Comparison of ENCODE assay signal across 12 cellular contexts in the genomic region with DNA sequence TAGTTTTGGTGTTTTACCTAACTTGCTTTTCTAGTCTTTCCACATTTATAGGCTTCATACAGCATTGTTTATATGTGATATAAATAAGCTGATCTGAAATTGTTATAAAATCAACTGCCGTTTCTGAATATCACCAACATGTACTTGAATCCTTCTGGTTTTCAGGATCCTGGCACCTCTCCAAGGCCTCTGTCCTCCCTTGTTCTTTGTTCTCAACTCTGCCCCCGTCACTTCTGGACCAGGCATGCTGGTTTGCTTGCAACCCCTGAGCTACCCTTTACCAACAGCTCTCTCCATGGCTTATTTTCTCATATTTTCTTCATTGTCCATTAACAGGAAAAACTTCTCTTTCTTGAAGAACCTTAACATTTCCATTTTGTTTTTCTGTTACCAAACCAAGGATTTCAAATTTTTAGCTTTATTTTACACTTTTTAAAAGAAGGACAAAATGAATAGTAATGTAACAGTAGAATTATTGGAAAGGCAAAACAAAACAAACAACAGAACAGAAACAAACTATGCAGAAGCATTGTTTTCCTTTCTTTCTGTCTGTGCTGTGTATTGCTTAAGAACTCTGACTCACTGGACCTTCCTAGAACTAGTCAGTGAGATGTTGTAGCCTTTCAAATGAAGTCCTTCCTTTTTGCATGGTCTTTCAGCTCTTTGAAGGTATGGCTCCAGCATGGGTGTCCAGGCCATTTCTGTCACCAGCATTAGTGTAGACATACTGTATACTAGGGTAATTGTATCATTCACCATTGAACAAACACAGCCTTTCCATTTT. TPM values are rescaled to one million over a fixed set of nuclear protein-coding genes. Genes with fewer than 3 reads are reported as not detected.
DNase-seq lines count a peak whose midpoint lies in the region; ATAC-seq and TF ChIP-seq lines count a peak whose summit lies in the region.
"Had no signal": no experiment of that assay in that cellular context is flagged by ENCODE, and none has a peak within 500 bp of the region (broad histone marks: within the 10 kb centered on the region; RNA-seq: fewer than 3 reads in every experiment).

No MANE protein-coding gene starts in this region.

- TF ChIP-seq CTCF in fibroblast of lung (conservative IDR thresholded peaks at IDR 0.05 in 1 of 2, IDR thresholded peaks at IDR 0.05 in 1 of 2; ENCODE audit: low read depth in 1 of 2, low read length in 2 of 2) = no peak

- no peak overlapping the region for H3K27ac ChIP-seq in fibroblast of lung (ENCODE audit: insufficient read depth, low read length)
- H3K27ac ChIP-seq: 22Rv1 had no signal

- H3K27ac Mint-ChIP-seq in stimulated activated memory B cell treated with anti-CD40 and anti-IgM and Interleukin-4, amounts not matched to agents 10 μg/mL and 1 μg/mL and 100 μg/mL, for 72 hours = peak overlapping the region; percentile 86

- H3K4me2 ChIP-seq in fibroblast of lung (ENCODE audit: extremely low read depth, insufficient read depth, low read length) = no peak overlapping the region

- DNase-seq in DMS 273 (lab: John Stamatoyannopoulos, UW; ENCODE audit: unreplicated experiment) (peak; percentile 35), DMS 273 treated with DMSO at 0.1 percent for 48 hours (lab: John Stamatoyannopoulos, UW) (no peak), NCI-H510A (lab: John Stamatoyannopoulos, UW) (peak; percentile 13), fibroblast of lung (ENCODE audit: low read depth in 2 of 2) (peak; percentile 34 to 62), NCI-H1436 (lab: John Stamatoyannopoulos, UW) (no peak)
- DNase-seq in activated CD4-positive, alpha-beta T cell treated with anti-CD3 and anti-CD28 coated beads for 4 hours = no peak
- DNase-seq: occipital lobe had no signal

- H3K4me3 Mint-ChIP-seq in stimulated activated memory B cell treated with anti-CD40 and anti-IgM and Interleukin-4, amounts not matched to agents 10 μg/mL and 1 μg/mL and 100 μg/mL, for 72 hours = peak overlapping the region; percentile 28
- H3K4me3 Mint-ChIP-seq: central memory CD8-positive, alpha-beta T cell had no signal

- H3K4me1 ChIP-seq in fibroblast of lung (ENCODE audit: control insufficient read depth, extremely low read depth, insufficient read depth, low read length) = no peaks in the 10 kb centered on the region

- no peak overlapping the region for H3K9ac ChIP-seq in fibroblast of lung (ENCODE audit: insufficient read depth, low read length)

- H3K27me3 ChIP-seq in fibroblast of lung (ENCODE audit: control insufficient read depth, insufficient read depth, low read length) = no peaks in the 10 kb centered on the region

- no peaks in the 10 kb centered on the region for H3K79me2 ChIP-seq in fibroblast of lung (ENCODE audit: control insufficient read depth, insufficient read depth, low read length)

- H2AFZ ChIP-seq in fibroblast of lung (ENCODE audit: low read length) = no peak overlapping the region

- H3K36me3 ChIP-seq in fibroblast of lung (ENCODE audit: control insufficient read depth, insufficient read depth, low read length) = no peaks in the 10 kb centered on the region

- peaks cover 78% of the 10 kb centered on the region for H3K36me3 Mint-ChIP-seq in stimulated activated memory B cell treated with anti-CD40 and anti-IgM and Interleukin-4, amounts not matched to agents 10 μg/mL and 1 μg/mL and 100 μg/mL, for 72 hours

- H3K4me1 Mint-ChIP-seq in stimulated activated memory B cell treated with anti-CD40 and anti-IgM and Interleukin-4, amounts not matched to agents 10 μg/mL and 1 μg/mL and 100 μg/mL, for 72 hours = peaks cover 80% of the 10 kb centered on the region

- H3K4me3 ChIP-seq in fibroblast of lung (replicated peaks in 1 of 4; ENCODE audit: control extremely low read depth in 1 of 4, insufficient read depth in 1 of 4, low read depth in 3 of 4, low read length in 4 of 4) = no peak overlapping the region

- no peaks in the 10 kb centered on the region for H3K27me3 Mint-ChIP-seq in stimulated activated memory B cell treated with anti-CD40 and anti-IgM and Interleukin-4, amounts not matched to agents 10 μg/mL and 1 μg/mL and 100 μg/mL, for 72 hours

- no peak for ATAC-seq in stimulated activated memory B cell treated with anti-CD40 and anti-IgM and Interleukin-4, amounts not matched to agents 10 μg/mL and 1 μg/mL and 100 μg/mL, for 72 hours
- no peak for ATAC-seq in GM21447 (IDR thresholded peaks at IDR 0.05; ENCODE audit: unreplicated experiment)

- H4K20me1 ChIP-seq in fibroblast of lung (ENCODE audit: control insufficient read depth, extremely low read depth, insufficient read depth, low read length) = no peaks in the 10 kb centered on the region

- H3K9me3 ChIP-seq in fibroblast of lung (ENCODE audit: control insufficient read depth, insufficient read depth, low read depth, low read length) = no peaks in the 10 kb centered on the region

- no peaks in the 10 kb centered on the region for H3K9me3 Mint-ChIP-seq in stimulated activated memory B cell treated with anti-CD40 and anti-IgM and Interleukin-4, amounts not matched to agents 10 μg/mL and 1 μg/mL and 100 μg/mL, for 72 hours
- H3K9me3 Mint-ChIP-seq: central memory CD8-positive, alpha-beta T cell had no signal

RNA-seq across cellular contexts. Expression of a gene that starts 44.8 kb away (rescaled TPM):
- 0.26 and 0.83 TPM in 2 replicates for total RNA-seq in fibroblast of lung
- 0.20 and 0.37 TPM in 2 replicates for polyA plus RNA-seq in fibroblast of lung
- polyA plus RNA-seq in fibroblast of lung (2012) = 0.10 and 0.12 TPM in 2 replicates
- not detected in 2 replicates for polyA minus RNA-seq in fibroblast of lung (ENCODE audit: low replicate concordance)
- total RNA-seq: RPMI7951 had no signal

Comparison
In these comparisons a context has a peak if more than half of its experiments do, and no peak if none do; other contexts are left out.
1. DNase-seq: peak in DMS 273 (single experiment), NCI-H510A (single experiment) and fibroblast of lung (2 of 2); none in DMS 273 treated with DMSO at 0.1 percent for 48 hours (single experiment), activated CD4-positive, alpha-beta T cell treated with anti-CD3 and anti-CD28 coated beads for 4 hours (0 of 2) and NCI-H1436 (single experiment).